Comparison of ENCODE assay signal across 22 cellular contexts in genomic region chr3:14867936-14868570, GRCh38. TPM values are rescaled to one million over a fixed set of nuclear protein-coding genes. Genes with fewer than 3 reads are reported as not detected.
DNase-seq lines count a peak whose midpoint lies in the region; ATAC-seq, FAIRE-seq and TF ChIP-seq lines count a peak whose summit lies in the region.
"Had no signal": no experiment of that assay in that cellular context is flagged by ENCODE, and none has a peak within 500 bp of the region (broad histone marks: within the 10 kb centered on the region; RNA-seq: fewer than 3 reads in every experiment).

No MANE protein-coding gene starts in this region.

- peaks cover 34% of the 10 kb centered on the region for H3K27me3 Mint-ChIP-seq in chondrocyte (ENCODE audit: low read depth)

- H3K9me3 Mint-ChIP-seq in chondrocyte (ENCODE audit: low read depth) = no peaks in the 10 kb centered on the region

- H3K27me3 ChIP-seq in HepG2 (ENCODE audit: control insufficient read depth in 1 of 2, insufficient read depth in 2 of 2, low read length in 2 of 2) (peaks cover 0 to 13% of the 10 kb centered on the region in 2 experiments; a peak in 1 of 5 replicates), right lobe of liver (no peaks in the 10 kb centered on the region), prostate gland (replicated peaks; ENCODE audit: insufficient read depth) (no peaks in the 10 kb centered on the region), ovary (no peaks in the 10 kb centered on the region)

- TF ChIP-seq EP300 in HepG2 (IDR thresholded peaks at IDR 0.05; ENCODE audit: low read depth in 2 of 2, low read length in 2 of 2) = no peak
- TF ChIP-seq EP300 in HepG2 (CRISPR knock-in tag; IDR thresholded peaks at IDR 0.05; ENCODE audit: borderline replicate concordance) = no peak
- TF ChIP-seq EP300 in ovary (IDR thresholded peaks at IDR 0.05) = no peak

- H3K4me1 Mint-ChIP-seq in chondrocyte (ENCODE audit: low read depth) = no peaks in the 10 kb centered on the region

- no peaks in the 10 kb centered on the region for H3K36me3 ChIP-seq in HepG2 (replicated peaks in 1 of 2; ENCODE audit: control insufficient read depth in 1 of 2, insufficient read depth in 2 of 2, low read length in 2 of 2)
- no peaks in the 10 kb centered on the region for H3K36me3 ChIP-seq in right lobe of liver
- H3K36me3 ChIP-seq in prostate gland = no peaks in the 10 kb centered on the region
- H3K36me3 ChIP-seq in ovary = no peaks in the 10 kb centered on the region

- WGBS in HepG2 (ENCODE audit: low lambda C conversion rate) = 47% methylated on average over 5 of the region's 11 CpGs
- WGBS in right lobe of liver (ENCODE audit: insufficient coverage, low coverage, low lambda C conversion rate, missing lambda C conversion rate) = 87% methylated on average over 3 of the region's 11 CpGs
- 95% methylated on average over 11 of the region's 11 CpGs for WGBS in prostate gland
- WGBS in ovary, 3 donors = 89 to 94% (median 91%) methylated on average over 11 of the region's 11 CpGs

- POLR2A ChIA-PET in HepG2 (lab: Yijun Ruan, JAX) = no interaction called here

- no peak for TF ChIP-seq POLR2A in HepG2 (IDR thresholded peaks at IDR 0.05; ENCODE audit: insufficient read depth in 1 of 2, low read depth in 2 of 2, low read length in 2 of 2)
- no peak for TF ChIP-seq POLR2A in right lobe of liver (IDR thresholded peaks at IDR 0.05)
- TF ChIP-seq POLR2A in prostate gland (IDR thresholded peaks at IDR 0.05) = no peak
- TF ChIP-seq POLR2A in ovary (IDR thresholded peaks at IDR 0.05) = no peak

- H3K27ac Mint-ChIP-seq in chondrocyte (ENCODE audit: unreplicated experiment) = no peak overlapping the region

- DNase-seq in HepG2 (ENCODE audit: low spot score) (no peak), right lobe of liver (no peak), chondrocyte (ENCODE audit: low spot score) (peak; percentile 63), posterior vena cava (ENCODE audit: low spot score) (peak; percentile 58), prostate gland (ENCODE audit: low spot score) (no peak), cardiac septum (ENCODE audit: low spot score) (no peak), ovary (no peak)
- DNase-seq in activated T-cell treated with anti-CD3 and anti-CD28 coated beads, Interleukin-2, amount 50 U/mL, for 48 hours = no peak
- DNase-seq: COR-L47, DMS53, NCI-H1092 treated with DMSO at 0.1 percent for 48 hours, NCI-H1694 treated with DMSO at 0.1 percent for 48 hours, NCI-H345, NCI-H526 treated with DMSO at 0.1 percent for 48 hours, Right ventricle myocardium superior had no signal

- TF ChIP-seq CTCF in HepG2 (CRISPR knock-in tag; IDR thresholded peaks at IDR 0.05) = no peak
- no peak for TF ChIP-seq CTCF in right lobe of liver (IDR thresholded peaks at IDR 0.05)
- no peak for TF ChIP-seq CTCF in chondrocyte (IDR thresholded peaks at IDR 0.05)
- TF ChIP-seq CTCF in prostate gland (IDR thresholded peaks at IDR 0.05) = no peak
- no peak for TF ChIP-seq CTCF in ovary (IDR thresholded peaks at IDR 0.05)

- H3K4me1 ChIP-seq in HepG2 (ENCODE audit: insufficient read depth, low read length) (no peaks in the 10 kb centered on the region), right lobe of liver (no peaks in the 10 kb centered on the region), prostate gland (replicated peaks) (no peaks in the 10 kb centered on the region), ovary (ENCODE audit: insufficient read depth) (peaks cover 4% of the 10 kb centered on the region)

- CTCF ChIA-PET in HepG2 (lab: Yijun Ruan, JAX; ENCODE audit: low intra/inter-chr PET ratio, low total read pairs) = no interaction called here

- BruUV-seq in HepG2 (replicated peaks; lab: Mats Ljungman, UMichigan) = no TSS peak

- no peak for FAIRE-seq in HepG2 (lab: Jason Lieb, UNC)
- FAIRE-seq: GM19239, K562 had no signal

- H3K4me2 ChIP-seq in HepG2 (ENCODE audit: low read depth, low read length) = no peak overlapping the region

- H3K36me3 Mint-ChIP-seq in chondrocyte (ENCODE audit: low read depth) = no peaks in the 10 kb centered on the region

- H3K79me2 ChIP-seq in HepG2 (ENCODE audit: insufficient read depth, low read length) = no peaks in the 10 kb centered on the region

- no peak for TF ChIP-seq RAD21 in HepG2 (CRISPR knock-in tag; IDR thresholded peaks at IDR 0.05)

- no peak overlapping the region for H3K9ac ChIP-seq in HepG2 (ENCODE audit: insufficient read depth, low read depth, low read length)

- in situ Hi-C loops in HepG2 (cut with HindIII; ENCODE audit: extremely low pct_ligation_motif_present, low pct_unique_long_range_greater_than_20kb) = no loop called here

- H2AFZ ChIP-seq in HepG2 (ENCODE audit: low read length) = no peak overlapping the region

- no peaks in the 10 kb centered on the region for H3K9me3 ChIP-seq in HepG2 (ENCODE audit: low read length)
- H3K9me3 ChIP-seq in right lobe of liver = no peaks in the 10 kb centered on the region
- H3K9me3 ChIP-seq in prostate gland = no peaks in the 10 kb centered on the region
- no peaks in the 10 kb centered on the region for H3K9me3 ChIP-seq in ovary

- no peaks in the 10 kb centered on the region for H4K20me1 ChIP-seq in HepG2 (ENCODE audit: insufficient read depth, low read length)

- H3K4me3 ChIP-seq in HepG2 (replicated peaks in 1 of 3; ENCODE audit: insufficient read depth in 1 of 3, low read depth in 2 of 3, low read length in 3 of 3) = no peak overlapping the region
- H3K4me3 ChIP-seq in right lobe of liver = no peak overlapping the region
- H3K4me3 ChIP-seq in prostate gland = no peak overlapping the region
- H3K4me3 ChIP-seq in ovary = no peak overlapping the region
- H3K4me3 ChIP-seq: K562 had no signal

- H3K27ac ChIP-seq in HepG2 (ENCODE audit: extremely low read length, insufficient read depth, low read length) (no peak overlapping the region), right lobe of liver (no peak overlapping the region), prostate gland (no peak overlapping the region), ovary (no peak overlapping the region)
- H3K27ac ChIP-seq: C4-2B, HL-60 had no signal

- ATAC-seq in HepG2 (0 out of 3 replicates have a peak, but pooled peaks have one; percentile 20), right lobe of liver (no peak)
- ATAC-seq: HCT116, K562, Panc1 had no signal

- no peak overlapping the region for H3K4me3 Mint-ChIP-seq in chondrocyte (ENCODE audit: unreplicated experiment)

- intact Hi-C loops in HepG2 (cut with micrococcal nuclease; ENCODE audit: unreplicated experiment) = no loop called here
- intact Hi-C loops in right lobe of liver (cut with DNase I) = loop anchor here in 1 of 2 donors (10.0 kb wide), 1 partner anchor 47 kb away; no protein-coding TSS in a partner anchor
- intact Hi-C loops in posterior vena cava (cut with DNase I) = no loop called here
- intact Hi-C loops in prostate gland (cut with DNase I) = no loop called here
- intact Hi-C loops in cardiac septum (cut with DNase I) = no loop called here
- intact Hi-C loops in ovary (cut with DNase I) = no loop called here

TF ChIP-seq in HepG2, 621 proteins besides CTCF, POLR2A, EP300 and RAD21 (continues in another document):
- no peak for TF ChIP-seq PHB2 (IDR thresholded peaks at IDR 0.05; ENCODE audit: partially characterized antibody)

RNA-seq across cellular contexts. Expression of gene FGD5, which starts 49.3 kb away (rescaled TPM):
- total RNA-seq in HepG2 (2016; rRNA removed; fragmentation: Illumina TruSeq; extraction: Trizol) (not detected in 2 replicates), right lobe of liver (1 to 10 TPM; 3.4 to 8.9 (median 5.9) TPM), chondrocyte (0.22 to 0.46 TPM (median 0.28 TPM) in 3 replicates), posterior vena cava (10 to 100 TPM; 34.7 to 35.4 TPM), prostate gland (10 to 100 TPM in 1 of 2 donors, 1 to 10 TPM in 1; 4.5 to 15.8 TPM), cardiac septum (15.6 TPM), ovary (10 to 100 TPM in 4 of 7 donors, 1 to 10 TPM in 3; 5.1 to 38.3 (median 13.0) TPM)
- total RNA-seq in HepG2 (2016; cell fraction: cytosol; rRNA removed; fragmentation: Illumina TruSeq; extraction: Trizol; ENCODE audit: low read depth) = not detected in 2 replicates
- total RNA-seq in HepG2 (2016; cell fraction: insoluble cytoplasmic fraction; rRNA removed; fragmentation: Illumina TruSeq; extraction: Trizol) = not detected in 2 replicates
- not detected in 2 replicates for total RNA-seq in HepG2 (2016; cell fraction: membrane; rRNA removed; fragmentation: Illumina TruSeq; extraction: Trizol)
- total RNA-seq in HepG2 (2016; cell fraction: nucleus; rRNA removed; fragmentation: Illumina TruSeq; extraction: Trizol) = not detected in 2 replicates
- polyA plus RNA-seq in HepG2 (2011; rRNA removed) (0.17 TPM in 1 of 2 replicates, not detected in the other), ovary (10 to 100 TPM; 11.5 to 17.8 TPM)
- polyA plus RNA-seq in HepG2 (2011; cell fraction: cytosol; rRNA removed) = 0.01 and 0.04 TPM in 2 replicates
- polyA plus RNA-seq in HepG2 (2011; cell fraction: nucleus; rRNA removed) = 0.09 and 0.10 TPM in 2 replicates
- 0.08 and 0.20 TPM in 2 replicates for polyA plus RNA-seq in HepG2 (2012)
- not detected in 2 replicates for polyA plus RNA-seq in HepG2 (2016; cell fraction: cytosol; fragmentation: Illumina TruSeq; extraction: Trizol; ENCODE audit: low read depth)
- not detected in 2 replicates for polyA plus RNA-seq in HepG2 (2016; cell fraction: insoluble cytoplasmic fraction; fragmentation: Illumina TruSeq; extraction: Trizol; ENCODE audit: low read depth)
- polyA plus RNA-seq in HepG2 (2016; cell fraction: membrane; fragmentation: Illumina TruSeq; extraction: Trizol; ENCODE audit: low read depth) = not detected in 2 replicates
- polyA plus RNA-seq in HepG2 (2016; cell fraction: nucleus; fragmentation: Illumina TruSeq; extraction: Trizol; ENCODE audit: insufficient read depth, low read depth) = not detected in 2 replicates
- 0.44 TPM in 1 of 2 replicates, not detected in the other for polyA minus RNA-seq in HepG2 (2011; rRNA and poly(A)+ RNA removed; ENCODE audit: low replicate concordance)
- polyA minus RNA-seq in HepG2 (2011; cell fraction: cytosol; rRNA and poly(A)+ RNA removed) = not detected in 2 replicates
- 0.25 and 0.39 TPM in 2 replicates for polyA minus RNA-seq in HepG2 (2011; cell fraction: nucleus; rRNA and poly(A)+ RNA removed)
- total RNA-seq: A172 had no signal
- polyA plus RNA-seq: K562 had no signal

Comparison
In these comparisons a context has a peak if more than half of its experiments do, and no peak if none do; other contexts are left out.
1. DNase-seq: peak in chondrocyte (single experiment) and posterior vena cava (single experiment); none in HepG2 (single experiment), right lobe of liver (0 of 3), activated T-cell treated with anti-CD3 and anti-CD28 coated beads, Interleukin-2, amount 50 U/mL, for 48 hours (0 of 2), prostate gland (single experiment), cardiac septum (single experiment) and ovary (0 of 5).